ENCODE assay signal across 8 cellular contexts in the genomic region with DNA sequence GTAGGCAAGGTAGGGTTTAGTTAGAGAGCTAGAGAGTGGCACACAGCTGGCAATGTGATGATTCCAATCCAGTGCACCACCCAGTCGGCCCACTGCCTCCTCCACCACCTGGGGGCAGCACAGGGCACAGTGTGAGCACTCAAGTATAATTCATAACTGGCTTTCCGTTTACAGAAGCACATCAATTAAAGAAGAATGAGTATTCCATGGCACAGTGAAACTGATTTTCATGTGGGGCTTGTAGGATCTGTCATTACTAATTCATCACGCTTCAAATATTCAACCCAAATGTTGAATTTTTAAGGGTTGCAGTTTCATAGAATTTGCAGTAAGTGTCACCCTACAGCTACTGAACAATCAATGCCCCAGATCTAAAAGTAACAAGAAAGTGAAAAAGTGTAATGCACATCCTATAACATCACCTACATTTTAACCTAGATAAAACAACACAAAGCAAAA.
DNase-seq lines count a peak whose midpoint lies in the region; ATAC-seq lines count a peak whose summit lies in the region.

No MANE protein-coding gene starts in this region.

- H3K36me3 Mint-ChIP-seq in activated CD4-positive, alpha-beta memory T cell treated with anti-CD3 and anti-CD28 coated beads for 36 hours: no peaks in the 10 kb centered on the region

- DNase-seq in AML-193 (lab: John Stamatoyannopoulos, UW) (peak; percentile 34 to 58), NCI-H460 (ENCODE audit: extremely low read depth, low read depth) (peak; percentile 36), midbrain (lab: John Stamatoyannopoulos, UW) (peak; percentile 85)
- peak; percentile 84 for DNase-seq in activated CD4-positive, alpha-beta memory T cell treated with anti-CD3 and anti-CD28 coated beads for 36 hours
- DNase-seq in effector CD8-positive, alpha-beta T cell (lab: John Stamatoyannopoulos, UW): peak; percentile 59
- peak; percentile 67 for DNase-seq in stimulated activated CD8-positive, alpha-beta memory T cell treated with anti-CD3 and anti-CD28 coated beads, Interleukin-4, amount 100 ng/mL, for 24 hours (ENCODE audit: low read depth)

- no peaks in the 10 kb centered on the region for H3K9me3 Mint-ChIP-seq in activated CD4-positive, alpha-beta memory T cell treated with anti-CD3 and anti-CD28 coated beads for 36 hours

- intact Hi-C loops in activated CD4-positive, alpha-beta memory T cell treated with anti-CD3 and anti-CD28 coated beads for 36 hours (cut with micrococcal nuclease): loop anchor here (1.0 to 5.0 kb wide), 3 partner anchors 63 to 468 kb away; partner anchors contain the start of gene IGSF11

- CTCF ChIA-PET in activated CD4-positive, alpha-beta memory T cell treated with anti-CD3 and anti-CD28 coated beads for 36 hours (lab: Charles Lee): interaction anchor here (0.7 to 10.2 kb wide), 53 partner anchors 8 to 1007 kb away, joined by 3 to 366 read pairs (median 5); partner anchors contain the start of genes B4GALT4, COX17 and IGSF11

- no peak overlapping the region for H3K4me3 Mint-ChIP-seq in activated CD4-positive, alpha-beta memory T cell treated with anti-CD3 and anti-CD28 coated beads for 36 hours

- H3K27ac Mint-ChIP-seq in activated CD4-positive, alpha-beta memory T cell treated with anti-CD3 and anti-CD28 coated beads for 36 hours: no peak overlapping the region

- H3K27me3 Mint-ChIP-seq in activated CD4-positive, alpha-beta memory T cell treated with anti-CD3 and anti-CD28 coated beads for 36 hours: peaks cover 7% of the 10 kb centered on the region

- H3K4me1 Mint-ChIP-seq in activated CD4-positive, alpha-beta memory T cell treated with anti-CD3 and anti-CD28 coated beads for 36 hours (ENCODE audit: low read depth): no peaks in the 10 kb centered on the region

- ATAC-seq in GM18907 (IDR thresholded peaks at IDR 0.05; ENCODE audit: unreplicated experiment): peak; percentile 84
- peak; percentile 88 for ATAC-seq in HG03159 (IDR thresholded peaks at IDR 0.05; ENCODE audit: unreplicated experiment)

- POLR2A ChIA-PET in activated CD4-positive, alpha-beta memory T cell treated with anti-CD3 and anti-CD28 coated beads for 36 hours (lab: Charles Lee): interaction anchor here (1.0 kb wide), 1 partner anchor 150 kb away, joined by 4 read pairs; the partner anchor contains the start of gene IGSF11

Comparison
In these comparisons a context has a peak if more than half of its experiments do, and no peak if none do; other contexts are left out.
1. Peak in every context shown above with its lines: DNase-seq and ATAC-seq.